ENCODE assay signal across 9 cellular contexts in the genomic region with DNA sequence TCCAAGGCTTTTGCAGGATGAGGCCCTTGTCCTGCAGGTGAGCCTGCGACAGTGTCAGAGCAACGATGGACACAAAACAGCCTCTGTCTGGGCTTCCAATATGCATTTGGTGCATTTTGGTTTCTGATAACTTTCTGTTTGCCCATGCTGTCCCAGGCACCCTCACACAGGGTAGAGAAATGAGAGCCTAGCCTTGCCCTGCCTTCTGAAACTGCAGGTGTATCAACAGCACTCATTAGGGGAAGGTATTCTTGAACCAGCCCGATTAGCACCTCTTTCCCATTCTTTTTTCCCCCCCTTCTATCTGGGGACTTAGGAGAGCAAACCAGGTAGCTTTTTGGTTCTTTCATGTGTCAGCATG.
"Had no signal": no experiment of that assay in that cellular context is flagged by ENCODE, and none has a peak within 500 bp of the region (broad histone marks: within the 10 kb centered on the region; RNA-seq: fewer than 3 reads in every experiment).

No MANE protein-coding gene starts in this region.

- ATAC-seq: activated CD4-positive, alpha-beta T cell treated with anti-CD3 and anti-CD28 coated beads for 36 hours; foreskin keratinocyte; mucosa of descending colon; natural killer cell treated with Interleukin-12 subunit alpha and Interleukin-12 subunit beta and Interleukin-15 and Interleukin-18, amount 100 ng/mL, for 72 hours had no signal

- H3K27ac ChIP-seq: ascending aorta, foreskin keratinocyte, tibial artery had no signal

- H3K9me3 ChIP-seq: ascending aorta, mucosa of descending colon, tibial artery had no signal

- H3K9me3 Mint-ChIP-seq: natural killer cell treated with Interleukin-12 subunit alpha and Interleukin-12 subunit beta and Interleukin-15 and Interleukin-18, amount 100 ng/mL, for 72 hours had no signal

- DNase-seq: activated CD4-positive, alpha-beta T cell treated with anti-CD3 and anti-CD28 coated beads for 36 hours; activated effector memory CD4-positive, alpha-beta T cell treated with anti-CD3 and anti-CD28 coated beads, Interleukin-2, amount 50 U/mL, for 16 hours; foreskin keratinocyte; head of caudate nucleus; mucosa of descending colon; stimulated activated CD4-positive, alpha-beta T cell treated with anti-CD3 and anti-CD28 coated beads, Interleukin-4, amount 100 ng/mL, for 4 hours; tibial artery had no signal

- H3K36me3 Mint-ChIP-seq: natural killer cell treated with Interleukin-12 subunit alpha and Interleukin-12 subunit beta and Interleukin-15 and Interleukin-18, amount 100 ng/mL, for 72 hours had no signal

- H3K27me3 Mint-ChIP-seq: activated CD4-positive, alpha-beta T cell treated with anti-CD3 and anti-CD28 coated beads for 36 hours; natural killer cell treated with Interleukin-12 subunit alpha and Interleukin-12 subunit beta and Interleukin-15 and Interleukin-18, amount 100 ng/mL, for 72 hours had no signal

- H3K27me3 ChIP-seq: ascending aorta, foreskin keratinocyte, tibial artery had no signal

- H3K4me3 Mint-ChIP-seq: activated CD4-positive, alpha-beta T cell treated with anti-CD3 and anti-CD28 coated beads for 36 hours; natural killer cell treated with Interleukin-12 subunit alpha and Interleukin-12 subunit beta and Interleukin-15 and Interleukin-18, amount 100 ng/mL, for 72 hours had no signal

- H3K4me3 ChIP-seq: ascending aorta, mucosa of descending colon, tibial artery had no signal

- H3K36me3 ChIP-seq: ascending aorta, tibial artery had no signal
